ENCODE assay signal across 36 cellular contexts in genomic region chr14:104965561-104966231, GRCh38. TPM values are rescaled to one million over a fixed set of nuclear protein-coding genes. Genes with fewer than 3 reads are reported as not detected.
DNase-seq lines count a peak whose midpoint lies in the region; ATAC-seq and TF ChIP-seq lines count a peak whose summit lies in the region.
"Had no signal": no experiment of that assay in that cellular context is flagged by ENCODE, and none has a peak within 500 bp of the region (broad histone marks: within the 10 kb centered on the region; RNA-seq: fewer than 3 reads in every experiment).

No MANE protein-coding gene starts in this region.

- H3K36me3 ChIP-seq in sigmoid colon (no peaks in the 10 kb centered on the region), GM23248 (ENCODE audit: low read depth) (no peaks in the 10 kb centered on the region)
- H3K36me3 ChIP-seq: breast epithelium, SJSA1, tibial nerve had no signal

- no peak overlapping the region for H3K9ac ChIP-seq in GM23248

- no peak overlapping the region for H3K27ac Mint-ChIP-seq in stimulated activated naive CD8-positive, alpha-beta T cell treated with anti-CD3 and anti-CD28 coated beads, Interleukin-15, amount 100 ng/mL, for 72 hours
- H3K27ac Mint-ChIP-seq: activated naive CD4-positive, alpha-beta T cell treated with anti-CD3 and anti-CD28 coated beads for 36 hours; naive B cell had no signal

- intact Hi-C loops in right cardiac atrium (cut with DNase I) = no loop called here
- intact Hi-C loops in sigmoid colon (cut with DNase I) = no loop called here

- H3K79me2 ChIP-seq in GM23248 (ENCODE audit: insufficient read depth) = peaks cover 41% of the 10 kb centered on the region
- H3K79me2 ChIP-seq: hepatocyte had no signal

- H3K27me3 ChIP-seq in right cardiac atrium (ENCODE audit: control insufficient read depth, insufficient read depth) = no peaks in the 10 kb centered on the region
- no peaks in the 10 kb centered on the region for H3K27me3 ChIP-seq in sigmoid colon
- H3K27me3 ChIP-seq in GM23248 (replicated peaks; ENCODE audit: insufficient read depth) = no peaks in the 10 kb centered on the region
- H3K27me3 ChIP-seq: breast epithelium, foreskin keratinocyte, SJSA1 had no signal

- no peak for TF ChIP-seq EP300 in sigmoid colon (IDR thresholded peaks at IDR 0.05)

- no peak overlapping the region for H3K4me3 Mint-ChIP-seq in stimulated activated naive CD8-positive, alpha-beta T cell treated with anti-CD3 and anti-CD28 coated beads, Interleukin-15, amount 100 ng/mL, for 72 hours
- H3K4me3 Mint-ChIP-seq: activated naive CD4-positive, alpha-beta T cell treated with anti-CD3 and anti-CD28 coated beads for 36 hours had no signal

- H3K4me3 ChIP-seq in right cardiac atrium (ENCODE audit: low read length) (no peak overlapping the region), sigmoid colon (no peak overlapping the region), GM23248 (no peak overlapping the region)
- H3K4me3 ChIP-seq: breast epithelium, hepatocyte, K562, PC-9, SJSA1, tibial nerve had no signal

- no peak for DNase-seq in stimulated activated naive CD8-positive, alpha-beta T cell treated with anti-CD3 and anti-CD28 coated beads, Interleukin-15, amount 100 ng/mL, for 72 hours
- DNase-seq in stimulated activated naive CD8-positive, alpha-beta T cell treated with anti-CD3 and anti-CD28 coated beads, Interleukin-15, Interleukin-2, amounts not matched to agents 100 U/mL and 50 U/mL, for 24 hours = no peak
- DNase-seq in right cardiac atrium (peak; percentile 12 to 60 (median 35)), sigmoid colon (no peak), SHP77 (lab: John Stamatoyannopoulos, UW) (no peak), GM23248 (no peak)
- DNase-seq: activated CD4-positive, alpha-beta T cell treated with anti-CD3 and anti-CD28 coated beads, Interleukin-2, amount 50 U/mL, for 48 hours; activated naive CD4-positive, alpha-beta T cell treated with anti-CD3 and anti-CD28 coated beads for 36 hours; amygdala; COR-L47; DMS79 treated with DMSO at 0.1 percent for 48 hours; effector CD4-positive, alpha-beta T cell; erythroblast; foreskin keratinocyte; GF-D8; H7; naive B cell; NCI-H1105 treated with DMSO at 0.1 percent for 48 hours; NCI-H1930; NCI-H524 treated with DMSO at 0.1 percent for 48 hours; nucleus accumbens; PC-9; stimulated activated CD4-positive, alpha-beta T cell treated with anti-CD3 and anti-CD28 coated beads, Interleukin-12 subunit alpha, Interleukin-12 subunit beta, amount 100 ng/mL, for 4 hours; stimulated activated CD4-positive, alpha-beta T cell treated with anti-CD3 and anti-CD28 coated beads, Interleukin-4, amount 100 ng/mL, for 4 hours; stimulated activated naive CD4-positive, alpha-beta T cell had no signal

- H3K27ac ChIP-seq in right cardiac atrium (ENCODE audit: low read length) (no peak overlapping the region), sigmoid colon (peak overlapping the region; percentile 90 to 97 (median 96)), GM23248 (no peak overlapping the region)
- H3K27ac ChIP-seq: foreskin keratinocyte, hepatocyte, PC-9, SJSA1 had no signal

- TF ChIP-seq CTCF in sigmoid colon (IDR thresholded peaks at IDR 0.05) = no peak

- H3K4me2 ChIP-seq in GM23248 (ENCODE audit: unreplicated experiment) = no peak overlapping the region
- H3K4me2 ChIP-seq: hepatocyte, PC-9 had no signal

- peaks cover 41% of the 10 kb centered on the region for H3K27me3 Mint-ChIP-seq in stimulated activated naive CD8-positive, alpha-beta T cell treated with anti-CD3 and anti-CD28 coated beads, Interleukin-15, amount 100 ng/mL, for 72 hours

- WGBS in right cardiac atrium = 81% methylated on average over 13 of the region's 13 CpGs
- WGBS in sigmoid colon, 2 donors = 78 to 84% methylated on average over 13 of the region's 13 CpGs
- WGBS in GM23248 (ENCODE audit: low coverage in 1 of 2, low lambda C conversion rate in 2 of 2, missing lambda C conversion rate in 2 of 2), 2 experiments = 87% methylated on average over 13 of the region's 13 CpGs

- H3K9me3 ChIP-seq in right cardiac atrium (ENCODE audit: control insufficient read depth, low read length) (no peaks in the 10 kb centered on the region), sigmoid colon (no peaks in the 10 kb centered on the region), GM23248 (ENCODE audit: low read depth) (no peaks in the 10 kb centered on the region)
- H3K9me3 ChIP-seq: breast epithelium, SJSA1, tibial nerve had no signal

- peak; percentile 21 for ATAC-seq in stimulated activated naive CD8-positive, alpha-beta T cell treated with anti-CD3 and anti-CD28 coated beads, Interleukin-15, amount 100 ng/mL, for 72 hours
- ATAC-seq in stimulated activated naive CD8-positive, alpha-beta T cell treated with anti-CD3 and anti-CD28 coated beads, Interleukin-15, Interleukin-2, amounts not matched to agents 100 U/mL and 50 U/mL, for 24 hours = no peak
- ATAC-seq in right cardiac atrium (no peak), HG03280 (IDR thresholded peaks at IDR 0.05; ENCODE audit: unreplicated experiment) (no peak), GM21367 (IDR thresholded peaks at IDR 0.05; ENCODE audit: unreplicated experiment) (no peak)
- ATAC-seq: activated CD4-positive, CD25-positive, alpha-beta regulatory T cell treated with anti-CD3 and anti-CD28 coated beads, Interleukin-2, amount 50 U/mL, for 24 hours; foreskin keratinocyte; K562; left lobe of liver had no signal

- no peaks in the 10 kb centered on the region for H3K9me2 ChIP-seq in GM23248 (ENCODE audit: insufficient read depth)

- no peak for TF ChIP-seq POLR2A in sigmoid colon (IDR thresholded peaks at IDR 0.05)

- in situ Hi-C loops in GM23248 (cut with MboI) = no loop called here

- H3F3A ChIP-seq in GM23248 (ENCODE audit: insufficient read depth) = no peaks in the 10 kb centered on the region; the same call in 1 of the 2 replicates

- H3K4me1 ChIP-seq in right cardiac atrium (ENCODE audit: control insufficient read depth, insufficient read depth, low read length) = peaks cover 4% of the 10 kb centered on the region
- peaks cover 0 to 53% (median 50%) of the 10 kb centered on the region in 4 donors for H3K4me1 ChIP-seq in sigmoid colon
- H3K4me1 ChIP-seq in GM23248 (ENCODE audit: insufficient read depth) = peaks cover 28% of the 10 kb centered on the region

- peaks cover 10% of the 10 kb centered on the region for H3K4me1 Mint-ChIP-seq in stimulated activated naive CD8-positive, alpha-beta T cell treated with anti-CD3 and anti-CD28 coated beads, Interleukin-15, amount 100 ng/mL, for 72 hours

- no peaks in the 10 kb centered on the region for H3K9me3 Mint-ChIP-seq in stimulated activated naive CD8-positive, alpha-beta T cell treated with anti-CD3 and anti-CD28 coated beads, Interleukin-15, amount 100 ng/mL, for 72 hours
- H3K9me3 Mint-ChIP-seq: activated naive CD4-positive, alpha-beta T cell treated with anti-CD3 and anti-CD28 coated beads for 36 hours; naive B cell had no signal

- H4K20me1 ChIP-seq in GM23248 (ENCODE audit: insufficient read depth) = no peaks in the 10 kb centered on the region; the same call in 1 of the 2 replicates

- H2AFZ ChIP-seq in GM23248 = no peak overlapping the region
- H2AFZ ChIP-seq: hepatocyte, PC-9 had no signal

RNA-seq across cellular contexts. Expression of gene AHNAK2, which starts 12.5 kb away (rescaled TPM):
- total RNA-seq in right cardiac atrium (1 to 10 TPM; 2.5 to 5.7 (median 3.3) TPM), sigmoid colon (100 to 1,000 TPM in 3 of 4 donors, 10 to 100 TPM in 1; 81.9 to 218 (median 129) TPM)
- polyA plus RNA-seq in right cardiac atrium (2.0 TPM), sigmoid colon (10 to 100 TPM in 1 of 3 donors, 1 to 10 TPM in 1, under 1 TPM in 1; 0.23 to 12.4 (median 2.4) TPM), GM23248 (2016; fragmentation: Nextera tagmentation; extraction: Ambion mirVana) (38.3 and 38.9 TPM in 2 replicates)
- total RNA-seq in GM23248 (2014; rRNA removed; shearing (Covaris generic)) = 58.0 and 64.9 TPM in 2 replicates

RNA-seq across cellular contexts. Expression of gene CLBA1, which starts 19.9 kb away (rescaled TPM):
- 1 to 10 TPM; 1.8 to 4.2 (median 3.1) TPM for total RNA-seq in right cardiac atrium
- polyA plus RNA-seq in right cardiac atrium = 2.4 TPM
- total RNA-seq in sigmoid colon = 1 to 10 TPM; 3.2 to 5.1 (median 3.6) TPM
- 1 to 10 TPM; 2.8 to 8.4 (median 3.0) TPM for polyA plus RNA-seq in sigmoid colon
- total RNA-seq in GM23248 (2014; rRNA removed; shearing (Covaris generic)) = 10.4 and 13.5 TPM in 2 replicates
- 7.7 and 11.5 TPM in 2 replicates for polyA plus RNA-seq in GM23248 (2016; fragmentation: Nextera tagmentation; extraction: Ambion mirVana)

RNA-seq across cellular contexts. Expression of gene PLD4, which starts 41.0 kb away (rescaled TPM):
- total RNA-seq in right cardiac atrium (under 1 TPM; 0.06 to 0.88 (median 0.20) TPM), sigmoid colon (1 to 10 TPM in 1 of 4 donors, under 1 TPM in 3; 0.28 to 1.5 (median 0.60) TPM)
- polyA plus RNA-seq in right cardiac atrium (0.05 TPM), sigmoid colon (1 to 10 TPM in 1 of 3 donors, not detected in 2; 7.1 TPM), GM23248 (2016; fragmentation: Nextera tagmentation; extraction: Ambion mirVana) (not detected in 2 replicates)
- not detected in 2 replicates for total RNA-seq in GM23248 (2014; rRNA removed; shearing (Covaris generic))
- total RNA-seq: activated naive CD4-positive, alpha-beta T cell treated with anti-CD3 and anti-CD28 coated beads for 36 hours; foreskin keratinocyte; H7; hepatocyte; HT-29; left lobe of liver; M059J; PC-9; SJSA1 had no signal
- polyA plus RNA-seq: K562 had no signal

RNA-seq across cellular contexts. Expression of gene CDCA4, which starts 55.2 kb away (rescaled TPM):
- total RNA-seq in right cardiac atrium (1 to 10 TPM; 2.9 to 3.9 (median 3.3) TPM), sigmoid colon (1 to 10 TPM; 5.0 to 7.6 (median 5.6) TPM)
- polyA plus RNA-seq in right cardiac atrium (2.5 TPM), sigmoid colon (10 to 100 TPM in 1 of 3 donors, 1 to 10 TPM in 2; 2.4 to 11.3 (median 3.9) TPM), GM23248 (2016; fragmentation: Nextera tagmentation; extraction: Ambion mirVana) (24.0 and 26.8 TPM in 2 replicates)
- total RNA-seq in GM23248 (2014; rRNA removed; shearing (Covaris generic)) = 25.5 and 27.5 TPM in 2 replicates

Comparison
In these comparisons a context has a peak if more than half of its experiments do, and no peak if none do; other contexts are left out.
1. DNase-seq: peak in right cardiac atrium (3 of 3); none in stimulated activated naive CD8-positive, alpha-beta T cell treated with anti-CD3 and anti-CD28 coated beads, Interleukin-15, amount 100 ng/mL, for 72 hours (0 of 2), stimulated activated naive CD8-positive, alpha-beta T cell treated with anti-CD3 and anti-CD28 coated beads, Interleukin-15, Interleukin-2, amounts not matched to agents 100 U/mL and 50 U/mL, for 24 hours (single experiment), sigmoid colon (single experiment), SHP77 (0 of 2) and GM23248 (single experiment).
2. H3K27ac ChIP-seq: peak in sigmoid colon (4 of 4); none in right cardiac atrium (single experiment) and GM23248 (single experiment).